Comparison of ENCODE assay signal across 1 cellular context in genomic region chr6:28866342-28867077, GRCh38.
A peak's percentile ranks its signal among the peaks of the same experiment; 100 is the strongest.
TF ChIP-seq lines count a peak whose summit lies in the region.

No MANE protein-coding gene starts in this region.

TF ChIP-seq in HepG2, 621 proteins besides CTCF, POLR2A, EP300 and RAD21 (continued from another document and continues in another):
- peak; percentile 69; the same call in 1 of the 2 replicates for TF ChIP-seq ZBTB49 (CRISPR knock-in tag; IDR thresholded peaks at IDR 0.05; ENCODE audit: borderline replicate concordance)
- TF ChIP-seq NFYC (CRISPR knock-in tag; IDR thresholded peaks at IDR 0.05): peak; percentile 66
- TF ChIP-seq SMAD9 (CRISPR knock-in tag; IDR thresholded peaks at IDR 0.05): no peak
- TF ChIP-seq TGIF2 (CRISPR knock-in tag; IDR thresholded peaks at IDR 0.05): peak; percentile 44; the same call in 1 of the 2 replicates
- TF ChIP-seq ZNF75D (CRISPR knock-in tag; IDR thresholded peaks at IDR 0.05; ENCODE audit: borderline replicate concordance): no peak
- TF ChIP-seq ZNF274 (CRISPR knock-in tag; IDR thresholded peaks at IDR 0.05): peak; percentile 78
- TF ChIP-seq ZNF333 (CRISPR knock-in tag; IDR thresholded peaks at IDR 0.05; ENCODE audit: borderline replicate concordance): peak; percentile 68; the same call in 1 of the 2 replicates
- TF ChIP-seq POGZ (CRISPR knock-in tag; IDR thresholded peaks at IDR 0.05): peak; percentile 88; the same call in 1 of the 2 replicates
- TF ChIP-seq ZNF737 (CRISPR knock-in tag; IDR thresholded peaks at IDR 0.05; ENCODE audit: borderline replicate concordance): peak; percentile 93; the same call in 1 of the 2 replicates
- TF ChIP-seq, protein P1, sequence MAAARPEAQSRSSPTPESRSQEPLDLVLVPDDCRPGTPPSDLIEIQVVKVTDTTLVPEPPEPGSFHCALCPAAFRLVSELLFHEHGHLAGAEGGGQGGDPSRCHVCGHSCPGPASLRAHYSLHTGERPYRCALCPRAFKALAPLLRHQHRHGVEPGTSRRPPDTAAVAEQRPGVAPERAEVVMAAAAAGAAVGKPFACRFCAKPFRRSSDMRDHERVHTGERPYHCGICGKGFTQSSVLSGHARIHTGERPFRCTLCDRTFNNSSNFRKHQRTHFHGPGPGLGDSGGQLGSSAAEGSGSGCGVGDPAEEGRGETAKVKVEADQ (CRISPR knock-in tag; IDR thresholded peaks at IDR 0.05; ENCODE audit: borderline replicate concordance): peak; percentile 76; the same call in 1 of the 2 replicates
- no peak for TF ChIP-seq CBX2 (IDR thresholded peaks at IDR 0.05; ENCODE audit: low read depth, low read length)
- TF ChIP-seq CBX2 (CRISPR knock-in tag; IDR thresholded peaks at IDR 0.05; ENCODE audit: low read depth): peak; percentile 62
- TF ChIP-seq, protein P2, sequence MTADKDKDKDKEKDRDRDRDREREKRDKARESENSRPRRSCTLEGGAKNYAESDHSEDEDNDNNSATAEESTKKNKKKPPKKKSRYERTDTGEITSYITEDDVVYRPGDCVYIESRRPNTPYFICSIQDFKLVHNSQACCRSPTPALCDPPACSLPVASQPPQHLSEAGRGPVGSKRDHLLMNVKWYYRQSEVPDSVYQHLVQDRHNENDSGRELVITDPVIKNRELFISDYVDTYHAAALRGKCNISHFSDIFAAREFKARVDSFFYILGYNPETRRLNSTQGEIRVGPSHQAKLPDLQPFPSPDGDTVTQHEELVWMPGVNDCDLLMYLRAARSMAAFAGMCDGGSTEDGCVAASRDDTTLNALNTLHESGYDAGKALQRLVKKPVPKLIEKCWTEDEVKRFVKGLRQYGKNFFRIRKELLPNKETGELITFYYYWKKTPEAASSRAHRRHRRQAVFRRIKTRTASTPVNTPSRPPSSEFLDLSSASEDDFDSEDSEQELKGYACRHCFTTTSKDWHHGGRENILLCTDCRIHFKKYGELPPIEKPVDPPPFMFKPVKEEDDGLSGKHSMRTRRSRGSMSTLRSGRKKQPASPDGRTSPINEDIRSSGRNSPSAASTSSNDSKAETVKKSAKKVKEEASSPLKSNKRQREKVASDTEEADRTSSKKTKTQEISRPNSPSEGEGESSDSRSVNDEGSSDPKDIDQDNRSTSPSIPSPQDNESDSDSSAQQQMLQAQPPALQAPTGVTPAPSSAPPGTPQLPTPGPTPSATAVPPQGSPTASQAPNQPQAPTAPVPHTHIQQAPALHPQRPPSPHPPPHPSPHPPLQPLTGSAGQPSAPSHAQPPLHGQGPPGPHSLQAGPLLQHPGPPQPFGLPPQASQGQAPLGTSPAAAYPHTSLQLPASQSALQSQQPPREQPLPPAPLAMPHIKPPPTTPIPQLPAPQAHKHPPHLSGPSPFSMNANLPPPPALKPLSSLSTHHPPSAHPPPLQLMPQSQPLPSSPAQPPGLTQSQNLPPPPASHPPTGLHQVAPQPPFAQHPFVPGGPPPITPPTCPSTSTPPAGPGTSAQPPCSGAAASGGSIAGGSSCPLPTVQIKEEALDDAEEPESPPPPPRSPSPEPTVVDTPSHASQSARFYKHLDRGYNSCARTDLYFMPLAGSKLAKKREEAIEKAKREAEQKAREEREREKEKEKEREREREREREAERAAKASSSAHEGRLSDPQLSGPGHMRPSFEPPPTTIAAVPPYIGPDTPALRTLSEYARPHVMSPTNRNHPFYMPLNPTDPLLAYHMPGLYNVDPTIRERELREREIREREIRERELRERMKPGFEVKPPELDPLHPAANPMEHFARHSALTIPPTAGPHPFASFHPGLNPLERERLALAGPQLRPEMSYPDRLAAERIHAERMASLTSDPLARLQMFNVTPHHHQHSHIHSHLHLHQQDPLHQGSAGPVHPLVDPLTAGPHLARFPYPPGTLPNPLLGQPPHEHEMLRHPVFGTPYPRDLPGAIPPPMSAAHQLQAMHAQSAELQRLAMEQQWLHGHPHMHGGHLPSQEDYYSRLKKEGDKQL (CRISPR knock-in tag; IDR thresholded peaks at IDR 0.05; ENCODE audit: low read depth): peak; percentile 47; the same call in 1 of the 2 replicates
- TF ChIP-seq ZFAT (CRISPR knock-in tag; conservative IDR thresholded peaks at IDR 0.05): no peak
- TF ChIP-seq MTA3 (CRISPR knock-in tag; IDR thresholded peaks at IDR 0.05): no peak
- peak; percentile 96 for TF ChIP-seq ZMYM2 (CRISPR knock-in tag; IDR thresholded peaks at IDR 0.05)
- TF ChIP-seq ZNF510 (CRISPR knock-in tag; IDR thresholded peaks at IDR 0.05; ENCODE audit: low read depth): no peak
- TF ChIP-seq NR2F2 (IDR thresholded peaks at IDR 0.05; ENCODE audit: borderline replicate concordance, low read depth): no peak
- TF ChIP-seq MXD4 (CRISPR knock-in tag; IDR thresholded peaks at IDR 0.05): peak; percentile 67; the same call in 1 of the 2 replicates
- TF ChIP-seq DMAP1 (CRISPR knock-in tag; IDR thresholded peaks at IDR 0.05): peak; percentile 67
- TF ChIP-seq SATB2 (CRISPR knock-in tag; IDR thresholded peaks at IDR 0.05): 0 out of 2 replicates have a peak, but pooled peaks have one; percentile 65
- no peak for TF ChIP-seq ZNF7 (CRISPR knock-in tag; IDR thresholded peaks at IDR 0.05)
- TF ChIP-seq FOXK1 (CRISPR knock-in tag; IDR thresholded peaks at IDR 0.05; ENCODE audit: borderline replicate concordance, low read depth): peak; percentile 35; the same call in 1 of the 2 replicates
- no peak for TF ChIP-seq U2AF2 (IDR thresholded peaks at IDR 0.05; ENCODE audit: low read depth, low read length)
- TF ChIP-seq ZNF496 (CRISPR knock-in tag; IDR thresholded peaks at IDR 0.05; ENCODE audit: insufficient replicate concordance): no peak
- no peak for TF ChIP-seq THYN1 (CRISPR knock-in tag; IDR thresholded peaks at IDR 0.05; ENCODE audit: borderline replicate concordance, low read depth)
- TF ChIP-seq POLR2AphosphoS5 (IDR thresholded peaks at IDR 0.05; ENCODE audit: low read depth, low read length): no peak
- TF ChIP-seq ASH2L (IDR thresholded peaks at IDR 0.05; ENCODE audit: insufficient read length, low read depth, low read length): peak; percentile 58
- no peak for TF ChIP-seq XBP1 (CRISPR knock-in tag; IDR thresholded peaks at IDR 0.05)
- no peak for TF ChIP-seq ZNF570 (CRISPR knock-in tag; IDR thresholded peaks at IDR 0.05; ENCODE audit: borderline replicate concordance)
- TF ChIP-seq ZBTB40 (IDR thresholded peaks at IDR 0.05): no peak
- peak; percentile 91 for TF ChIP-seq ZBTB40 (CRISPR knock-in tag; IDR thresholded peaks at IDR 0.05)
- no peak for TF ChIP-seq ZBTB20 (CRISPR knock-in tag; IDR thresholded peaks at IDR 0.05; ENCODE audit: borderline replicate concordance, low read depth)
- TF ChIP-seq ARNTL (CRISPR knock-in tag; IDR thresholded peaks at IDR 0.05): peak; percentile 36; the same call in 1 of the 2 replicates
- TF ChIP-seq FOXO1 (CRISPR knock-in tag; IDR thresholded peaks at IDR 0.05): no peak
- 0 out of 2 replicates have a peak, but pooled peaks have one; percentile 34 for TF ChIP-seq ZSCAN5A (CRISPR knock-in tag; IDR thresholded peaks at IDR 0.05; ENCODE audit: borderline replicate concordance)
- TF ChIP-seq RXRB (CRISPR knock-in tag; IDR thresholded peaks at IDR 0.05; ENCODE audit: borderline replicate concordance): peak; percentile 25; the same call in 1 of the 2 replicates
- no peak for TF ChIP-seq CEBPB (IDR thresholded peaks at IDR 0.05; ENCODE audit: borderline replicate concordance, low read depth, low read length)
- TF ChIP-seq PLRG1 (conservative IDR thresholded peaks at IDR 0.05): no peak
- no peak for TF ChIP-seq RFXANK (CRISPR knock-in tag; IDR thresholded peaks at IDR 0.05)
- no peak for TF ChIP-seq JUN (CRISPR knock-in tag; IDR thresholded peaks at IDR 0.05)
- TF ChIP-seq IKZF5 (CRISPR knock-in tag; IDR thresholded peaks at IDR 0.05): peak; percentile 56; the same call in 1 of the 2 replicates
- TF ChIP-seq ZFY (CRISPR knock-in tag; IDR thresholded peaks at IDR 0.05): peak; percentile 92
